Comparison of ENCODE assay signal across 1 cellular context in the genomic region with DNA sequence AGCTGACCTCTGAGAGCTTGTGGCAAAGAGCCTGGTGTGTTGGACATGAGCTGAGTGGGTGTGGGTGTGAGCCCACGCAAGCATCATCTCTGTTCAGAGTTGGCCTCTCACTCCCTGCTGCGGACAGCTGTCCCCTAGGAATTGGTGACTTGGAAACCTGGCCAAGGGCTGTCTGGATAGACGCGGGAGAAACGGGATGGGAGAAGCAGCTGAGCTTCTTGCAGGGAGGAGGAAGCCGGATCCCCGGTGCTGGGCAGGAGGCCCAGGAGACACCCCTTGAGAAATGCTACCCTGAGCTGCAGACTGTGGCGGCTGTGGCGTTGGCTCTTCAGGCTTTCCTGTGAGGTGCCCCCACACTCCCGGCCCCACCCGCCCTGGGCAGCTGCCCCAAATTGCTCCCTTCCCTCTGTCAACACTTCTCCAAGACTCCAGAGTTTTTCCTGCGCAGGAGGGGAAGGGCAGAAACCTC.
TF ChIP-seq lines count a peak whose summit lies in the region.

No MANE protein-coding gene starts in this region.

TF ChIP-seq in WTC11, 78 proteins besides CTCF, POLR2A, EP300 and RAD21 (continued from another document):
- TF ChIP-seq, protein P1, sequence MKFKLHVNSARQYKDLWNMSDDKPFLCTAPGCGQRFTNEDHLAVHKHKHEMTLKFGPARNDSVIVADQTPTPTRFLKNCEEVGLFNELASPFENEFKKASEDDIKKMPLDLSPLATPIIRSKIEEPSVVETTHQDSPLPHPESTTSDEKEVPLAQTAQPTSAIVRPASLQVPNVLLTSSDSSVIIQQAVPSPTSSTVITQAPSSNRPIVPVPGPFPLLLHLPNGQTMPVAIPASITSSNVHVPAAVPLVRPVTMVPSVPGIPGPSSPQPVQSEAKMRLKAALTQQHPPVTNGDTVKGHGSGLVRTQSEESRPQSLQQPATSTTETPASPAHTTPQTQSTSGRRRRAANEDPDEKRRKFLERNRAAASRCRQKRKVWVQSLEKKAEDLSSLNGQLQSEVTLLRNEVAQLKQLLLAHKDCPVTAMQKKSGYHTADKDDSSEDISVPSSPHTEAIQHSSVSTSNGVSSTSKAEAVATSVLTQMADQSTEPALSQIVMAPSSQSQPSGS (CRISPR knock-in tag; IDR thresholded peaks at IDR 0.05; ENCODE audit: borderline replicate concordance, low read depth), result no peak
- no peak for TF ChIP-seq USF2 (CRISPR knock-in tag; IDR thresholded peaks at IDR 0.05)
- no peak for TF ChIP-seq EMX1 (CRISPR knock-in tag; IDR thresholded peaks at IDR 0.05)
